Comparison of ENCODE assay signal across 8 cellular contexts in genomic region chr1:148966084-148966483, GRCh38.
DNase-seq lines count a peak whose midpoint lies in the region; ATAC-seq, FAIRE-seq and TF ChIP-seq lines count a peak whose summit lies in the region.
"Not testable (repeated sequence)": the region's sequence is repeated elsewhere in the genome, so short reads cannot be mapped to it uniquely, and the experiment has no call there.

No MANE protein-coding gene starts in this region.

- not testable (repeated sequence) for BruUV-seq in PC-9 (replicated peaks; lab: Mats Ljungman, UMichigan)

- not testable (repeated sequence) for H3K27me3 Mint-ChIP-seq in activated T-cell treated with anti-CD3 and anti-CD28 coated beads, Interleukin-2, amount 50 U/mL, for 4 hours (ENCODE audit: low read depth); effector memory CD8-positive, alpha-beta T cell

- FAIRE-seq in GM12892 (lab: Jason Lieb, UNC), result peak; percentile 30

- peak; percentile 31; the same call in 1 of the 2 replicates for TF ChIP-seq CTCF in PC-9 (conservative IDR thresholded peaks at IDR 0.05)
- TF ChIP-seq CTCF in omental fat pad (IDR thresholded peaks at IDR 0.05); upper lobe of left lung (IDR thresholded peaks at IDR 0.05): not testable (repeated sequence)

- not testable (repeated sequence) for H3K36me3 Mint-ChIP-seq in activated T-cell treated with anti-CD3 and anti-CD28 coated beads, Interleukin-2, amount 50 U/mL, for 4 hours (ENCODE audit: insufficient read depth)
- peaks cover 14% of the 10 kb centered on the region for H3K36me3 Mint-ChIP-seq in effector memory CD8-positive, alpha-beta T cell (ENCODE audit: insufficient read depth)

- H3K36me3 ChIP-seq in PC-9 (ENCODE audit: low read depth); upper lobe of left lung: not testable (repeated sequence)

- not testable (repeated sequence) for TF ChIP-seq EP300 in upper lobe of left lung (IDR thresholded peaks at IDR 0.05)

- not testable (repeated sequence) for H3K9me2 ChIP-seq in PC-9 (ENCODE audit: insufficient read depth)

- not testable (repeated sequence) for H3K27ac ChIP-seq in PC-9, upper lobe of left lung

- CTCF ChIA-PET in PC-9 (lab: Charles Lee), result not testable (repeated sequence)

- H3K4me3 ChIP-seq in PC-9, upper lobe of left lung: not testable (repeated sequence)

- intact Hi-C loops in PC-9 (cut with micrococcal nuclease; ENCODE audit: unreplicated experiment); left colon (cut with DNase I, micrococcal nuclease): not testable (repeated sequence)

- WGBS in upper lobe of left lung, 2 donors, result 0% methylated on average over 1 of the region's 2 CpGs

- H3K4me1 Mint-ChIP-seq in activated T-cell treated with anti-CD3 and anti-CD28 coated beads, Interleukin-2, amount 50 U/mL, for 4 hours (ENCODE audit: low read depth); effector memory CD8-positive, alpha-beta T cell (ENCODE audit: low read depth in 2 of 2): not testable (repeated sequence)

- ATAC-seq in HG02759 (IDR thresholded peaks at IDR 0.05; ENCODE audit: unreplicated experiment) (peak; percentile 68), left colon (peak; percentile 49), omental fat pad (ENCODE audit: low FRiP score) (peak; percentile 92), upper lobe of left lung (ENCODE audit: low FRiP score in 2 of 2) (peak; percentile 79 to 92)
- peak; percentile 74 to 89 for ATAC-seq in activated T-cell treated with anti-CD3 and anti-CD28 coated beads, Interleukin-2, amount 50 U/mL, for 4 hours
- ATAC-seq in effector memory CD8-positive, alpha-beta T cell (replicated peaks), result peak; percentile 97

- H3K79me2 ChIP-seq in PC-9 (ENCODE audit: low read depth), result not testable (repeated sequence)

- not testable (repeated sequence) for H3K9me3 ChIP-seq in PC-9 (ENCODE audit: insufficient read depth, low read depth); upper lobe of left lung

- TF ChIP-seq POLR2A in GM12892 (IDR thresholded peaks at IDR 0.05; ENCODE audit: low read depth, low read length); upper lobe of left lung (IDR thresholded peaks at IDR 0.05): not testable (repeated sequence)

- not testable (repeated sequence) for H4K20me1 ChIP-seq in PC-9 (ENCODE audit: insufficient read depth)

- H3K4me1 ChIP-seq in PC-9 (replicated peaks; ENCODE audit: insufficient read depth); upper lobe of left lung: not testable (repeated sequence)

- POLR2A ChIA-PET in PC-9 (lab: Charles Lee; ENCODE audit: unreplicated experiment), result not testable (repeated sequence)

- H3K27me3 ChIP-seq in PC-9 (ENCODE audit: insufficient read depth, low read depth); upper lobe of left lung: not testable (repeated sequence)

- H3K4me3 Mint-ChIP-seq in activated T-cell treated with anti-CD3 and anti-CD28 coated beads, Interleukin-2, amount 50 U/mL, for 4 hours; effector memory CD8-positive, alpha-beta T cell: not testable (repeated sequence)

- H2AFZ ChIP-seq in PC-9, result not testable (repeated sequence)

- not testable (repeated sequence) for H3K4me2 ChIP-seq in PC-9

- not testable (repeated sequence) for H3K27ac Mint-ChIP-seq in effector memory CD8-positive, alpha-beta T cell

- not testable (repeated sequence) for DNase-seq in GM12892 (ENCODE audit: insufficient read length); PC-9; activated T-cell treated with anti-CD3 and anti-CD28 coated beads, Interleukin-2, amount 50 U/mL, for 4 hours; left colon; omental fat pad (ENCODE audit: low spot score); upper lobe of left lung
- peak in 2 of 3 experiments; percentile 5 to 25 for DNase-seq in effector memory CD8-positive, alpha-beta T cell

- H3K9me3 Mint-ChIP-seq in activated T-cell treated with anti-CD3 and anti-CD28 coated beads, Interleukin-2, amount 50 U/mL, for 4 hours; effector memory CD8-positive, alpha-beta T cell: not testable (repeated sequence)

- not testable (repeated sequence) for H3F3A ChIP-seq in PC-9 (ENCODE audit: insufficient read depth, low read depth)
